ENCODE assay signal across 3 cellular contexts in the genomic region with DNA sequence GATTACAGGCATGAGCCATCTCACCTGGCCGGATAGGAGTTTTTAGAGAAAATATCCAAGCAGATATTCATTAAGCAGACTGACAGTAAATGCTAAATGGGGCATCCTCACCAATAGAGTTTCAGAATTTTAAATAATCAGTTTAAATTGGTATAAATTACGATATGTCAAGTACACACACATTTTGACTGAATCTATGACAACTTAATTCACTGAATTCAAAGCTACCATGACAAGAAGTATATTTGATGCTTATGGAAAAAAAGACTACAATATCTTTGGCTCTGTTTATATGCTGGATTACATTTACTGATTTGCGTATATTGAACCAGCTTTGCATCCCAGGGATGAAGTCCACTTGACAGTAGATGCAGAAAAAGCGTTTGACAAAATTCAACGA.
"Had no signal": no experiment of that assay in that cellular context is flagged by ENCODE, and none has a peak within 500 bp of the region (broad histone marks: within the 10 kb centered on the region; RNA-seq: fewer than 3 reads in every experiment).

No MANE protein-coding gene starts in this region.

- H3K4me3 ChIP-seq: GM12878 had no signal

- DNase-seq: GDM1, GF-D8 had no signal
